ENCODE assay signal across 11 cellular contexts in the genomic region with DNA sequence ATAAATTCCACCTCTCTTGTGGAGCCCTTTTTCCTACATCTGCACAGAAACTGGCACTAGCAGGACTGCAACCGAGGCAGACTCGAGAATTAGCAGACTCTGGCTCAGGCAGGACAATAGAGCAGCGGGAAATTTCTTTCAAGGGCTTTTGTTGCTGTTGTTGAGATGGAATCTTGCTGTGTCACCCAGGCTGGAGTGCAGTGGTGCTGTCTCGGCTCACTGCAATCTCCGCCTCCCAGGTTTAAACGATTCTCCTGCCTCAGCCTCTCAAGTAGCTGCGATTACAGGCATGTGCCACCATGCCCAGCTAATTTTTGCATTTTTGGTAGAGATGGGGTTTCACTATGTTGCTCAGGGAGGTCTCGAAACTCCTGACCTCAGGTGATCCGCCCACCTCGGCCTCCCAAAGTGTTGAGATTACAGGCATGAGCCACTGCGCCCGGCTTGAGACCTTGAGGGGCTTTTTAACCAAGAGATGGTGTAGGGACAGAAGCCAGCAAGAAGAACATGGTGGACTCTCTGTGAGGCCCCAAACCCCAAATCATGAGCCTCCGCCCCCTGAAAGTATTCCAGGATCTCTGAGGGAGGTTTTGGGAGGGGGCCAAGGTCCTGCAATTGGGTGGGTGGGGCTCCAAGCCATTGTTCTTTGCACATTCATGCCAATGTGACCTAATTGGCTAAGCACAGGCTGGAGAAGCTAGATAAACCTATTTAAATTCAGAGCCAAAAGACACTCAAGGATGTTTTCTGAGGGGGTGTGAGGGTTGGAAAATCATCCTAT. TPM values are rescaled to one million over a fixed set of nuclear protein-coding genes. Genes with fewer than 3 reads are reported as not detected.
DNase-seq lines count a peak whose midpoint lies in the region; ATAC-seq lines count a peak whose summit lies in the region.
"Had no signal": no experiment of that assay in that cellular context is flagged by ENCODE, and none has a peak within 500 bp of the region (broad histone marks: within the 10 kb centered on the region; RNA-seq: fewer than 3 reads in every experiment).

No MANE protein-coding gene starts in this region.

- DNase-seq in DMS53 (lab: John Stamatoyannopoulos, UW) (peak; percentile 91), T-helper 17 cell (no peak), islet precursor cell (peak; percentile 83), cerebellar cortex (ENCODE audit: low spot score) (no peak), putamen (ENCODE audit: low spot score) (no peak)
- no peak for DNase-seq in activated naive CD4-positive, alpha-beta T cell treated with anti-CD3 and anti-CD28 coated beads, Interleukin-2, amount 50 U/mL, for 16 hours

- 35% methylated on average over 13 of the region's 13 CpGs for WGBS in HUES64

- ATAC-seq in T-helper 17 cell (no peak), GM21360 (IDR thresholded peaks at IDR 0.05; ENCODE audit: unreplicated experiment) (no peak)

- H3K4me1 ChIP-seq in HUES64 (ENCODE audit: insufficient read depth, low read length): peaks cover 28% of the 10 kb centered on the region

- no peaks in the 10 kb centered on the region for H3K27me3 ChIP-seq in HUES64 (ENCODE audit: insufficient read depth, low read length)
- H3K27me3 ChIP-seq: BLaER1, Peyer's patch, upper lobe of right lung had no signal

- peak overlapping the region; percentile 85 for H3K27ac ChIP-seq in HUES64 (ENCODE audit: low read depth, low read length)
- H3K27ac ChIP-seq: BLaER1, Peyer's patch, upper lobe of right lung had no signal

- H3K36me3 ChIP-seq in HUES64 (ENCODE audit: insufficient read depth, low read length): peaks cover 4% of the 10 kb centered on the region; the same call in 1 of the 2 replicates
- H3K36me3 ChIP-seq: BLaER1, Peyer's patch, upper lobe of right lung had no signal

- peaks cover 6% of the 10 kb centered on the region for H3K4me1 Mint-ChIP-seq in T-helper 17 cell

- no peak overlapping the region for H3K4me3 Mint-ChIP-seq in T-helper 17 cell

- H3K27me3 Mint-ChIP-seq in T-helper 17 cell: peaks cover 23% of the 10 kb centered on the region

- no peak overlapping the region for H3K4me3 ChIP-seq in HUES64 (ENCODE audit: low read length)
- H3K4me3 ChIP-seq: BLaER1, Peyer's patch, upper lobe of right lung had no signal

- H3K9me3 ChIP-seq in HUES64 (ENCODE audit: insufficient read depth, low read depth, low read length): no peaks in the 10 kb centered on the region
- H3K9me3 ChIP-seq in T-helper 17 cell (ENCODE audit: control insufficient read depth, low read length, poor library complexity, severe bottlenecking): no peaks in the 10 kb centered on the region
- H3K9me3 ChIP-seq: BLaER1, Peyer's patch, upper lobe of right lung had no signal

- no peaks in the 10 kb centered on the region for H3K36me3 Mint-ChIP-seq in T-helper 17 cell (ENCODE audit: low read depth)

- peak overlapping the region; percentile 19 for H3K27ac Mint-ChIP-seq in T-helper 17 cell

- peak overlapping the region; percentile 63 for H3K9ac ChIP-seq in HUES64 (ENCODE audit: low read depth, low read length)
- H3K9ac ChIP-seq: BLaER1 had no signal

RNA-seq across cellular contexts. Expression of a gene that starts 34.6 kb away (rescaled TPM):
- 189 TPM for polyA plus RNA-seq in HUES64 (2013, experiment 1 of 2)
- polyA plus RNA-seq in HUES64 (2013, experiment 2 of 2): 170 TPM
- total RNA-seq in T-helper 17 cell: not detected

Comparison
In these comparisons a context has a peak if more than half of its experiments do, and no peak if none do; other contexts are left out.
1. DNase-seq: peak in DMS53 (single experiment) and islet precursor cell (single experiment); none in T-helper 17 cell (0 of 3), cerebellar cortex (single experiment), putamen (single experiment) and activated naive CD4-positive, alpha-beta T cell treated with anti-CD3 and anti-CD28 coated beads, Interleukin-2, amount 50 U/mL, for 16 hours (single experiment).